21 cellular contexts compared by ENCODE assay signal in genomic region chr2:45470531-45470930, GRCh38.
DNase-seq lines count a peak whose midpoint lies in the region; ATAC-seq and TF ChIP-seq lines count a peak whose summit lies in the region.
"Had no signal": no experiment of that assay in that cellular context is flagged by ENCODE, and none has a peak within 500 bp of the region (broad histone marks: within the 10 kb centered on the region; RNA-seq: fewer than 3 reads in every experiment).

No MANE protein-coding gene starts in this region.

- intact Hi-C loops in ascending aorta (cut with DNase I) (loop anchor here (5.0 kb wide), 1 partner anchor 38 kb away; no protein-coding TSS in a partner anchor), left lung (cut with DNase I) (no loop called here)

- H3K9me3 ChIP-seq in ascending aorta (no peaks in the 10 kb centered on the region), left lung (no peaks in the 10 kb centered on the region), skeletal muscle tissue (ENCODE audit: control insufficient read depth in 3 of 3, low read length in 3 of 3) (no peaks in the 10 kb centered on the region)
- H3K9me3 ChIP-seq: BLaER1 treated with 17β-estradiol and CSF1 and Interleukin-3, amounts not matched to agents 10 nM and 100 nM; MG63; neutrophil had no signal

- ATAC-seq in left lung (peak; percentile 19), GM18511 (IDR thresholded peaks at IDR 0.05; ENCODE audit: unreplicated experiment) (no peak)
- ATAC-seq: activated CD4-positive, CD25-positive, alpha-beta regulatory T cell treated with anti-CD3 and anti-CD28 coated beads, Interleukin-2, amount 50 U/mL, for 24 hours had no signal

- DNase-seq in DMS53 (lab: John Stamatoyannopoulos, UW) (peak; percentile 34), DMS53 treated with DMSO at 0.1 percent for 48 hours (lab: John Stamatoyannopoulos, UW; ENCODE audit: unreplicated experiment) (no peak), ascending aorta (ENCODE audit: low spot score in 2 of 2) (no peak), left lung (no peak), NCI-H2029 (lab: John Stamatoyannopoulos, UW) (no peak), H7 (no peak)
- DNase-seq: activated gamma-delta T cell treated with Interleukin-2 at 50 U/mL for 16 hours, dermis blood vessel endothelial cell, head of caudate nucleus, islet precursor cell, MG63, midbrain, NCI-H2171 treated with DMSO at 0.1 percent for 48 hours, trophoblast cell had no signal

- no peak overlapping the region for H3K9ac ChIP-seq in skeletal muscle tissue (ENCODE audit: low read depth in 1 of 3, low read length in 3 of 3)
- H3K9ac ChIP-seq: BLaER1 treated with 17β-estradiol and CSF1 and Interleukin-3, amounts not matched to agents 10 nM and 100 nM had no signal

- TF ChIP-seq CTCF in ascending aorta (IDR thresholded peaks at IDR 0.05) (no peak), left lung (IDR thresholded peaks at IDR 0.05) (no peak)

- H3K4me1 ChIP-seq in ascending aorta (peaks cover 0 to 17% of the 10 kb centered on the region in 2 donors), left lung (peaks cover 0 to 13% of the 10 kb centered on the region in 2 donors), skeletal muscle tissue (ENCODE audit: control insufficient read depth in 3 of 3, insufficient read depth in 3 of 3, low read length in 3 of 3) (peaks cover 7 to 18% (median 17%) of the 10 kb centered on the region in 3 donors)
- H3K4me1 ChIP-seq: BLaER1 treated with 17β-estradiol and CSF1 and Interleukin-3, amounts not matched to agents 10 nM and 100 nM had no signal

- no peaks in the 10 kb centered on the region for H3K36me3 ChIP-seq in ascending aorta
- H3K36me3 ChIP-seq in left lung: peaks cover 0 to 4% of the 10 kb centered on the region in 2 donors
- H3K36me3 ChIP-seq in skeletal muscle tissue (ENCODE audit: control insufficient read depth in 3 of 3, insufficient read depth in 3 of 3, low read length in 3 of 3): no peaks in the 10 kb centered on the region
- no peaks in the 10 kb centered on the region for H3K36me3 ChIP-seq in H7 (replicated peaks; ENCODE audit: control insufficient read depth, insufficient read depth, low read length)
- H3K36me3 ChIP-seq: MG63, neutrophil had no signal

- H3K27ac ChIP-seq in ascending aorta (peak overlapping the region; percentile 72 to 77), left lung (no peak overlapping the region), skeletal muscle tissue (ENCODE audit: low read depth, low read length) (peak overlapping the region; percentile 36)
- H3K27ac ChIP-seq: 22Rv1; BLaER1 treated with 17β-estradiol and CSF1 and Interleukin-3, amounts not matched to agents 10 nM and 100 nM; neutrophil had no signal

- H3K27me3 ChIP-seq in ascending aorta (no peaks in the 10 kb centered on the region), left lung (no peaks in the 10 kb centered on the region), skeletal muscle tissue (ENCODE audit: control insufficient read depth in 3 of 3, insufficient read depth in 3 of 3, low read length in 3 of 3) (no peaks in the 10 kb centered on the region), H7 (ENCODE audit: control insufficient read depth, insufficient read depth, low read length) (no peaks in the 10 kb centered on the region)
- H3K27me3 ChIP-seq: BLaER1 treated with 17β-estradiol and CSF1 and Interleukin-3, amounts not matched to agents 10 nM and 100 nM; MG63; neutrophil had no signal

- H3K4me3 ChIP-seq in ascending aorta (no peak overlapping the region), left lung (no peak overlapping the region), skeletal muscle tissue (ENCODE audit: low read length in 3 of 3) (no peak overlapping the region), H7 (ENCODE audit: insufficient read depth, low read depth, low read length) (no peak overlapping the region)
- H3K4me3 ChIP-seq: BLaER1 treated with 17β-estradiol and CSF1 and Interleukin-3, amounts not matched to agents 10 nM and 100 nM; MG63; smooth muscle cell had no signal

Comparison
In these comparisons a context has a peak if more than half of its experiments do, and no peak if none do; other contexts are left out.
1. H3K27ac ChIP-seq: peak in ascending aorta (2 of 2) and skeletal muscle tissue (single experiment); none in left lung (0 of 2).